Comparison of ENCODE assay signal across 17 cellular contexts in the genomic region with DNA sequence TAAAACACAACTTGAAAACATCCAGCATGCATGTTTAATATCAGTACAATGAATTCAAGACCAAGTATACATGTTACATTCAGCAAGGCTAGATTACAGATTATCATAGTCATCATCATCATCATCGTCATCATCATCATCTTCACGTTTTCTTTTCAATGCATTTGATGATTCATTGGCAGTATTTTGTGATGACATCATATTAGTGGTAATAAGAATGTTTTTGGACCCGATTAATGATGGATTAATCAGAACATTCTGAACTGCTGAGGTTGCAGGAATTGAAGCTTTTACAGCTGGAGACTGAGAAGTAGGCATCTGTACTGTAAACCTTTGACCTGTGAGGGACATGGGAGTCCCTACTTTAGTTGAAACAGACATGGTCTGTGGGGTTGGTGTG. TPM values are rescaled to one million over a fixed set of nuclear protein-coding genes. Genes with fewer than 3 reads are reported as not detected.
DNase-seq lines count a peak whose midpoint lies in the region; ATAC-seq and TF ChIP-seq lines count a peak whose summit lies in the region.
"Had no signal": no experiment of that assay in that cellular context is flagged by ENCODE, and none has a peak within 500 bp of the region (broad histone marks: within the 10 kb centered on the region; RNA-seq: fewer than 3 reads in every experiment).

No MANE protein-coding gene starts in this region.

- BruUV-seq in IMR-90 (replicated peaks; lab: Mats Ljungman, UMichigan) = TSS peak; percentile 55

- H2BK20ac ChIP-seq in IMR-90 (ENCODE audit: low read depth, low read length) = no peak overlapping the region

- no peak overlapping the region for H2AK5ac ChIP-seq in IMR-90 (ENCODE audit: low read depth, low read length)
- H2AK5ac ChIP-seq in mesenchymal stem cell (ENCODE audit: low read length, severe bottlenecking) = no peak overlapping the region

- H4K8ac ChIP-seq in IMR-90 (ENCODE audit: low read depth in 2 of 2, low read length in 2 of 2) (no peak overlapping the region), mesenchymal stem cell (ENCODE audit: low read length) (no peak overlapping the region)

- H3K27ac ChIP-seq in DOHH2 (ENCODE audit: low read depth, low read length) (peak overlapping the region; percentile 18; the same call in 1 of the 2 replicates), IMR-90 (ENCODE audit: insufficient read depth, low read length) (no peak overlapping the region), mesenchymal stem cell (ENCODE audit: low read length, poor library complexity, severe bottlenecking) (no peak overlapping the region), vagina (no peak overlapping the region)
- H3K27ac ChIP-seq: esophagus squamous epithelium, neural progenitor cell, RWPE1, upper lobe of right lung had no signal

- in situ Hi-C loops in IMR-90 (cut with MboI; ENCODE audit: low sequenced_read_pairs) = no loop called here

- H3K27me3 ChIP-seq in DOHH2 (ENCODE audit: control insufficient read depth, low read length) (no peaks in the 10 kb centered on the region), IMR-90 (ENCODE audit: control insufficient read depth, insufficient read depth, low read length) (no peaks in the 10 kb centered on the region), mesenchymal stem cell (ENCODE audit: control insufficient read depth in 1 of 2, insufficient read depth in 1 of 2, low read length in 2 of 2) (no peaks in the 10 kb centered on the region), vagina (no peaks in the 10 kb centered on the region)
- H3K27me3 ChIP-seq: esophagus squamous epithelium, neural progenitor cell, upper lobe of right lung had no signal

- H3K4me2 ChIP-seq in DOHH2 (ENCODE audit: low read length) (peak overlapping the region; percentile 9; the same call in 1 of the 2 replicates), IMR-90 (ENCODE audit: low read depth, low read length) (no peak overlapping the region), mesenchymal stem cell (ENCODE audit: low read length, poor library complexity, severe bottlenecking) (no peak overlapping the region)
- H3K4me2 ChIP-seq: neural progenitor cell had no signal

- no peaks in the 10 kb centered on the region for H3K9me2 ChIP-seq in DOHH2 (replicated peaks; ENCODE audit: control insufficient read depth, low read length)

- peaks cover 81% of the 10 kb centered on the region for H3K36me3 ChIP-seq in DOHH2 (ENCODE audit: control insufficient read depth, low read length)
- H3K36me3 ChIP-seq in IMR-90 (ENCODE audit: control insufficient read depth, insufficient read depth, low read length) = peaks cover 23% of the 10 kb centered on the region
- H3K36me3 ChIP-seq in mesenchymal stem cell (ENCODE audit: control insufficient read depth in 1 of 2, insufficient read depth in 2 of 2, low read depth in 1 of 2, low read length in 2 of 2) = peaks cover 20 to 57% of the 10 kb centered on the region in 2 experiments
- peaks cover 0 to 21% of the 10 kb centered on the region in 2 donors for H3K36me3 ChIP-seq in vagina

- TF ChIP-seq CTCF in DOHH2 (IDR thresholded peaks at IDR 0.05; ENCODE audit: low read depth, low read length, poor library complexity, severe bottlenecking) (no peak), IMR-90 (conservative IDR thresholded peaks at IDR 0.05; ENCODE audit: low read depth, low read length) (no peak), vagina (IDR thresholded peaks at IDR 0.05) (no peak), GM10248 (IDR thresholded peaks at IDR 0.05; ENCODE audit: control extremely low read depth, extremely low read depth, low read depth, missing control alignments) (no peak)

- peaks cover 10% of the 10 kb centered on the region for H3F3A ChIP-seq in DOHH2 (ENCODE audit: control insufficient read depth, insufficient read depth)

- H3K18ac ChIP-seq in IMR-90 (ENCODE audit: low read depth, low read length) (no peak overlapping the region), mesenchymal stem cell (ENCODE audit: low read depth in 1 of 2, low read length in 2 of 2) (no peak overlapping the region)

- H2BK120ac ChIP-seq in IMR-90 (ENCODE audit: low read depth, low read length) = no peak overlapping the region
- no peak overlapping the region for H2BK120ac ChIP-seq in mesenchymal stem cell (ENCODE audit: low read depth, low read length)

- H4K5ac ChIP-seq in IMR-90 (ENCODE audit: low read depth, low read length) = no peak overlapping the region

- H2AFZ ChIP-seq in IMR-90 (replicated peaks; ENCODE audit: low read length, poor library complexity) (no peak overlapping the region), mesenchymal stem cell (ENCODE audit: low read depth, low read length) (no peak overlapping the region)
- H2AFZ ChIP-seq: neural progenitor cell had no signal

- H3K9ac ChIP-seq in IMR-90 (ENCODE audit: low read depth, low read length) (no peak overlapping the region), mesenchymal stem cell (ENCODE audit: low read length) (peak overlapping the region; percentile 10)
- H3K9ac ChIP-seq: neural progenitor cell had no signal

- H3K79me2 ChIP-seq in DOHH2 (ENCODE audit: control insufficient read depth, low read length) = peaks cover 100% of the 10 kb centered on the region

- DNase-seq in IMR-90 (no peak), mesenchymal stem cell (no peak), vagina (ENCODE audit: extremely low spot score in 2 of 2) (no peak), GM10248 (ENCODE audit: extremely low spot score) (no peak)
- DNase-seq in stimulated activated CD4-positive, alpha-beta T cell treated with anti-CD3 and anti-CD28 coated beads, Interleukin-2, amount 100 ng/mL, for 24 hours = no peak
- DNase-seq: activated effector memory CD4-positive, alpha-beta T cell treated with Interleukin-2 at 50 U/mL for 16 hours; Calu3; effector CD8-positive, alpha-beta T cell; esophagus squamous epithelium; GDM1; NCI-H524 treated with DMSO at 0.1 percent for 48 hours; upper lobe of right lung had no signal

- H2AK9ac ChIP-seq in IMR-90 (replicated peaks; ENCODE audit: low read depth, low read length, poor library complexity) = no peak overlapping the region

- dilution Hi-C loops in IMR-90 (cut with HindIII; ENCODE audit: low sequenced_read_pairs, unreplicated experiment) = no loop called here

- H2BK5ac ChIP-seq in IMR-90 (ENCODE audit: low read depth, low read length, poor library complexity, severe bottlenecking) (no peak overlapping the region), mesenchymal stem cell (ENCODE audit: low read depth, low read length, poor library complexity, severe bottlenecking) (no peak overlapping the region)

- no peak overlapping the region for H2BK12ac ChIP-seq in mesenchymal stem cell (ENCODE audit: low read length in 2 of 2)

- H3K4me3 ChIP-seq in DOHH2 (ENCODE audit: low read length) (no peak overlapping the region), IMR-90 (ENCODE audit: insufficient read depth, low read depth, low read length) (no peak overlapping the region), mesenchymal stem cell (ENCODE audit: insufficient read depth in 1 of 2, low read depth in 1 of 2, low read length in 2 of 2) (no peak overlapping the region), vagina (no peak overlapping the region)
- H3K4me3 ChIP-seq: esophagus squamous epithelium, neural progenitor cell, upper lobe of right lung had no signal

- CTCF ChIA-PET in IMR-90 (lab: Yijun Ruan, JAX) (no interaction called here), GM10248 (lab: Yijun Ruan, JAX) (no interaction called here)

- TF ChIP-seq POLR2A in IMR-90 (IDR thresholded peaks at IDR 0.05; ENCODE audit: low read depth, low read length) (no peak), vagina (IDR thresholded peaks at IDR 0.05) (no peak)

- H3K56ac ChIP-seq in IMR-90 (ENCODE audit: extremely low read depth, insufficient read depth, low read length) = no peak overlapping the region

- H3K14ac ChIP-seq in IMR-90 (replicated peaks; ENCODE audit: low read depth, low read length) (no peak overlapping the region), mesenchymal stem cell (ENCODE audit: low read length in 2 of 2) (no peak overlapping the region)

- 89% methylated on average over 1 of the region's 3 CpGs; no CpG with 5 or more reads in 1 of the 2 experiments for WGBS in IMR-90 (ENCODE audit: extremely low coverage in 2 of 2, insufficient read length in 1 of 2), 2 experiments
- 83% methylated on average over 3 of the region's 3 CpGs for WGBS in mesenchymal stem cell

- H2BK15ac ChIP-seq in IMR-90 (ENCODE audit: low read depth, low read length) (no peak overlapping the region), mesenchymal stem cell (ENCODE audit: low read depth, poor library complexity, severe bottlenecking) (no peak overlapping the region)

- H3K79me1 ChIP-seq in IMR-90 (ENCODE audit: low read depth in 1 of 2, low read length in 2 of 2) (peaks cover 26 to 47% of the 10 kb centered on the region in 2 experiments), mesenchymal stem cell (replicated peaks; ENCODE audit: low read length, poor library complexity, severe bottlenecking) (peaks cover 7% of the 10 kb centered on the region)

- intact Hi-C loops in IMR-90 (cut with micrococcal nuclease) (loop anchor here (5.0 to 10.0 kb wide), 2 partner anchors 93 to 170 kb away; no protein-coding TSS in a partner anchor), vagina (cut with DNase I) (no loop called here)

- TF ChIP-seq RAD21 in IMR-90 (IDR thresholded peaks at IDR 0.05; ENCODE audit: low read length) = no peak

- H3K9me1 ChIP-seq in IMR-90 (ENCODE audit: insufficient read depth, low read length) = no peaks in the 10 kb centered on the region; the same call in 1 of the 2 replicates

- H3K9me3 ChIP-seq in DOHH2 (ENCODE audit: control insufficient read depth, insufficient read depth, low read length) (no peaks in the 10 kb centered on the region), IMR-90 (ENCODE audit: control insufficient read depth, insufficient read depth, low read length) (no peaks in the 10 kb centered on the region), mesenchymal stem cell (ENCODE audit: control insufficient read depth, low read length) (no peaks in the 10 kb centered on the region), vagina (no peaks in the 10 kb centered on the region)
- H3K9me3 ChIP-seq: esophagus squamous epithelium, upper lobe of right lung had no signal

- no peak overlapping the region for H4K91ac ChIP-seq in IMR-90 (ENCODE audit: insufficient read depth, low read depth, low read length)
- no peak overlapping the region for H4K91ac ChIP-seq in mesenchymal stem cell (ENCODE audit: low read length)

- H3K4me1 ChIP-seq in DOHH2 (ENCODE audit: control insufficient read depth, low read length) (peaks cover 37% of the 10 kb centered on the region), IMR-90 (ENCODE audit: control insufficient read depth, insufficient read depth, low read length) (no peaks in the 10 kb centered on the region; the same call in 1 of the 2 replicates), mesenchymal stem cell (ENCODE audit: control insufficient read depth, insufficient read depth, low read depth, low read length) (peaks cover 4% of the 10 kb centered on the region), vagina (peaks cover 11% of the 10 kb centered on the region)

- no peak overlapping the region for H3K23ac ChIP-seq in IMR-90 (ENCODE audit: low read depth, low read length)
- H3K23ac ChIP-seq in mesenchymal stem cell (ENCODE audit: low read length in 2 of 2) = no peak overlapping the region

- H4K20me1 ChIP-seq in DOHH2 (ENCODE audit: control insufficient read depth, insufficient read depth, low read depth, low read length) (peaks cover 19% of the 10 kb centered on the region; the same call in 1 of the 2 replicates), IMR-90 (ENCODE audit: insufficient read depth, low read length) (peaks cover 28% of the 10 kb centered on the region; the same call in 1 of the 2 replicates)

- POLR2A ChIA-PET in IMR-90 (lab: Charles Lee; ENCODE audit: unreplicated experiment) = no interaction called here
- POLR2A ChIA-PET in GM10248 (lab: Yijun Ruan, JAX) = no interaction called here

- no peak for ATAC-seq in IMR-90 (ENCODE audit: low read depth)
- ATAC-seq: activated CD4-positive, CD25-positive, alpha-beta regulatory T cell treated with anti-CD3 and anti-CD28 coated beads, Interleukin-2, amount 50 U/mL, for 24 hours; left lobe of liver; upper lobe of right lung had no signal

- H3K4ac ChIP-seq in IMR-90 (ENCODE audit: low read depth, low read length) = no peak overlapping the region
- H3K4ac ChIP-seq in mesenchymal stem cell (ENCODE audit: low read depth in 1 of 2, low read length in 2 of 2) = no peak overlapping the region

RNA-seq across cellular contexts. Expression of a gene that starts 4.5 kb away (rescaled TPM):
- total RNA-seq in IMR-90 (2012; rRNA removed) (14.7 and 38.6 TPM in 2 replicates), vagina (17.4 TPM)
- polyA plus RNA-seq in IMR-90 (2012; rRNA removed) = 23.1 and 34.4 TPM in 2 replicates
- 2.2 and 3.7 TPM in 2 replicates for polyA plus RNA-seq in IMR-90 (2012; cell fraction: cytosol; rRNA removed)
- polyA plus RNA-seq in IMR-90 (2012; cell fraction: nucleus; rRNA removed; ENCODE audit: low replicate concordance) = 0.40 and 7.0 TPM in 2 replicates
- 50.7 TPM for polyA plus RNA-seq in mesenchymal stem cell (2013, experiment 1 of 2)
- polyA plus RNA-seq in mesenchymal stem cell (2013, experiment 2 of 2) = 58.1 TPM

RNA-seq across cellular contexts. Expression of a gene that starts 4.5 kb away (rescaled TPM):
- 104 and 127 TPM in 2 replicates for total RNA-seq in IMR-90 (2012; rRNA removed)
- 98.4 and 107 TPM in 2 replicates for polyA plus RNA-seq in IMR-90 (2012; rRNA removed)
- 29.2 and 72.6 TPM in 2 replicates for polyA plus RNA-seq in IMR-90 (2012; cell fraction: cytosol; rRNA removed)
- polyA plus RNA-seq in IMR-90 (2012; cell fraction: nucleus; rRNA removed; ENCODE audit: low replicate concordance) = 9.0 and 69.1 TPM in 2 replicates
- 95.3 TPM for polyA plus RNA-seq in mesenchymal stem cell (2013, experiment 1 of 2)
- 102 TPM for polyA plus RNA-seq in mesenchymal stem cell (2013, experiment 2 of 2)
- total RNA-seq in vagina = 35.8 TPM

RNA-seq across cellular contexts. Expression of a gene that starts 4.8 kb away (rescaled TPM):
- total RNA-seq in IMR-90 (2012; rRNA removed) (10.9 and 13.3 TPM in 2 replicates), vagina (17.2 TPM)
- 9.9 and 11.4 TPM in 2 replicates for polyA plus RNA-seq in IMR-90 (2012; rRNA removed)
- polyA plus RNA-seq in IMR-90 (2012; cell fraction: cytosol; rRNA removed) = 2.9 and 3.4 TPM in 2 replicates
- polyA plus RNA-seq in IMR-90 (2012; cell fraction: nucleus; rRNA removed; ENCODE audit: low replicate concordance) = 14.0 and 24.8 TPM in 2 replicates
- 18.3 TPM for polyA plus RNA-seq in mesenchymal stem cell (2013, experiment 1 of 2)
- 17.4 TPM for polyA plus RNA-seq in mesenchymal stem cell (2013, experiment 2 of 2)

RNA-seq across cellular contexts. Expression of a gene that starts 32.2 kb away (rescaled TPM):
- total RNA-seq in IMR-90 (2012; rRNA removed) (0.90 and 1.9 TPM in 2 replicates), vagina (2.9 TPM)
- 0.96 and 1.2 TPM in 2 replicates for polyA plus RNA-seq in IMR-90 (2012; rRNA removed)
- polyA plus RNA-seq in IMR-90 (2012; cell fraction: cytosol; rRNA removed) = 0.18 and 0.23 TPM in 2 replicates
- polyA plus RNA-seq in IMR-90 (2012; cell fraction: nucleus; rRNA removed; ENCODE audit: low replicate concordance) = 1.2 and 4.3 TPM in 2 replicates
- 0.48 TPM for polyA plus RNA-seq in mesenchymal stem cell (2013, experiment 1 of 2)
- 0.59 TPM for polyA plus RNA-seq in mesenchymal stem cell (2013, experiment 2 of 2)

RNA-seq across cellular contexts. Expression of a gene that starts 50.1 kb away (rescaled TPM):
- total RNA-seq in IMR-90 (2012; rRNA removed) (0.54 and 0.83 TPM in 2 replicates), vagina (6.4 TPM)
- polyA plus RNA-seq in IMR-90 (2012; rRNA removed) = 0.29 and 0.51 TPM in 2 replicates
- 0.15 and 0.41 TPM in 2 replicates for polyA plus RNA-seq in IMR-90 (2012; cell fraction: cytosol; rRNA removed)
- 0.05 and 0.24 TPM in 2 replicates for polyA plus RNA-seq in IMR-90 (2012; cell fraction: nucleus; rRNA removed; ENCODE audit: low replicate concordance)
- polyA plus RNA-seq in mesenchymal stem cell (2013, experiment 1 of 2) = 1.6 TPM
- 1.5 TPM for polyA plus RNA-seq in mesenchymal stem cell (2013, experiment 2 of 2)
